19 cellular contexts compared by ENCODE assay signal in the genomic region with DNA sequence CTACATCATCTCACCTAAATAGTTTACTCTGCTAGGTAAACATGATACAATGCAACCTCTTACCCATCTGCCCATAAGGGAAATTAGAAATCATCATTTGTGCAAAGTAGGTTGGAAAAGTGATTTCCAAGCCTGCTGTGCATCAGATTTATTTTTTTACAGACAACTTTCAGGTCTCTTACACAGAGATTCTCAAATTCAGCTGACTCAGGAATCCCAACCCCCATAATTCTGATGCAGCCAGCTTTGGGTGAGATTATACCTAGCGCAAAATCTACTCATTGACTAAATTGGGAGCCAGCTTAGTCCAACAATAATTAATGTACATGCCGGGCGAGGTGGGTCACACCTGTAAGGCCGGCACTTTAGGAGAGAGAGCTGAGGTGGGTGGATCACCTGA. TPM values are rescaled to one million over a fixed set of nuclear protein-coding genes. Genes with fewer than 3 reads are reported as not detected.
DNase-seq lines count a peak whose midpoint lies in the region; ATAC-seq and TF ChIP-seq lines count a peak whose summit lies in the region.
"Had no signal": no experiment of that assay in that cellular context is flagged by ENCODE, and none has a peak within 500 bp of the region (broad histone marks: within the 10 kb centered on the region; RNA-seq: fewer than 3 reads in every experiment).

No MANE protein-coding gene starts in this region.

- H3K9me3 Mint-ChIP-seq in activated T-cell treated with anti-CD3 and anti-CD28 coated beads, Interleukin-2, amount 50 U/mL, for 24 hours = no peaks in the 10 kb centered on the region
- no peaks in the 10 kb centered on the region for H3K9me3 Mint-ChIP-seq in activated CD4-positive, alpha-beta memory T cell treated with anti-CD3 and anti-CD28 coated beads, Interleukin-2, amount 10 ng/mL, durations not matched to agents 7 days and 5 days

- peaks cover 49% of the 10 kb centered on the region for H3K4me1 Mint-ChIP-seq in activated T-cell treated with anti-CD3 and anti-CD28 coated beads, Interleukin-2, amount 50 U/mL, for 24 hours (ENCODE audit: low read depth)
- peaks cover 65% of the 10 kb centered on the region for H3K4me1 Mint-ChIP-seq in activated CD4-positive, alpha-beta memory T cell treated with anti-CD3 and anti-CD28 coated beads, Interleukin-2, amount 10 ng/mL, durations not matched to agents 7 days and 5 days

- H3K27ac Mint-ChIP-seq in activated T-cell treated with anti-CD3 and anti-CD28 coated beads, Interleukin-2, amount 50 U/mL, for 24 hours = peak overlapping the region; percentile 71
- H3K27ac Mint-ChIP-seq in activated CD4-positive, alpha-beta memory T cell treated with anti-CD3 and anti-CD28 coated beads, Interleukin-2, amount 10 ng/mL, durations not matched to agents 7 days and 5 days = peak overlapping the region; percentile 54
- H3K27ac Mint-ChIP-seq: activated CD4-positive, alpha-beta T cell treated with anti-CD3 and anti-CD28 coated beads for 36 hours had no signal

- CTCF ChIA-PET in activated CD4-positive, alpha-beta memory T cell treated with anti-CD3 and anti-CD28 coated beads, Interleukin-2, amount 10 ng/mL, durations not matched to agents 7 days and 5 days (lab: Charles Lee) = interaction anchor here (1.1 kb wide), 1 partner anchor 68 kb away, joined by 3 read pairs; no protein-coding TSS in a partner anchor

- H3K36me3 Mint-ChIP-seq in activated T-cell treated with anti-CD3 and anti-CD28 coated beads, Interleukin-2, amount 50 U/mL, for 24 hours (ENCODE audit: low read depth) = peaks cover 35% of the 10 kb centered on the region
- H3K36me3 Mint-ChIP-seq in activated CD4-positive, alpha-beta memory T cell treated with anti-CD3 and anti-CD28 coated beads, Interleukin-2, amount 10 ng/mL, durations not matched to agents 7 days and 5 days (ENCODE audit: low read depth) = peaks cover 83% of the 10 kb centered on the region

- TF ChIP-seq CTCF in fibroblast of villous mesenchyme (IDR thresholded peaks at IDR 0.05; ENCODE audit: insufficient read depth, low read depth, low read length) = no peak

- no peak for ATAC-seq in sciatic nerve
- ATAC-seq: activated CD4-positive, alpha-beta T cell treated with anti-CD3 and anti-CD28 coated beads for 36 hours had no signal

- POLR2A ChIA-PET in activated CD4-positive, alpha-beta memory T cell treated with anti-CD3 and anti-CD28 coated beads, Interleukin-2, amount 10 ng/mL, durations not matched to agents 7 days and 5 days (lab: Charles Lee) = interaction anchor here (1.2 to 2.4 kb wide), 2 partner anchors 9 to 33 kb away, joined by 5 to 10 read pairs; no protein-coding TSS in a partner anchor

- DNase-seq in activated T-cell treated with anti-CD3 and anti-CD28 coated beads, Interleukin-2, amount 50 U/mL, for 24 hours = no peak
- no peak for DNase-seq in activated T-cell treated with anti-CD3 and anti-CD28 coated beads, Interleukin-2, amount 50 U/mL, for 1 hour
- DNase-seq in activated CD4-positive, alpha-beta memory T cell treated with anti-CD3 and anti-CD28 coated beads, Interleukin-2, amount 10 ng/mL, durations not matched to agents 7 days and 5 days = no peak
- DNase-seq in fibroblast of villous mesenchyme (ENCODE audit: low read depth) = peak; percentile 13
- peak; percentile 13 for DNase-seq in sciatic nerve (ENCODE audit: low spot score)
- no peak for DNase-seq in erythroblast (lab: John Stamatoyannopoulos, UW)
- no peak for DNase-seq in cerebellar nuclear complex (lab: John Stamatoyannopoulos, UW)
- no peak for DNase-seq in NCI-H524 (lab: John Stamatoyannopoulos, UW)
- DNase-seq: activated CD4-positive, alpha-beta T cell treated with anti-CD3 and anti-CD28 coated beads for 36 hours; adrenal gland; dermis blood vessel endothelial cell; DMS153; GF-D8; MG63; NCI-H1694 treated with DMSO at 0.1 percent for 48 hours; NCI-H82; substantia nigra had no signal

- H3K27me3 Mint-ChIP-seq in activated T-cell treated with anti-CD3 and anti-CD28 coated beads, Interleukin-2, amount 50 U/mL, for 24 hours = no peaks in the 10 kb centered on the region
- no peaks in the 10 kb centered on the region for H3K27me3 Mint-ChIP-seq in activated CD4-positive, alpha-beta memory T cell treated with anti-CD3 and anti-CD28 coated beads, Interleukin-2, amount 10 ng/mL, durations not matched to agents 7 days and 5 days
- H3K27me3 Mint-ChIP-seq: activated CD4-positive, alpha-beta T cell treated with anti-CD3 and anti-CD28 coated beads for 36 hours had no signal

- no peak for TF ChIP-seq POLR2A in erythroblast (IDR thresholded peaks at IDR 0.05; ENCODE audit: low read length)

- H3K4me3 Mint-ChIP-seq in activated T-cell treated with anti-CD3 and anti-CD28 coated beads, Interleukin-2, amount 50 U/mL, for 24 hours = no peak overlapping the region
- H3K4me3 Mint-ChIP-seq in activated CD4-positive, alpha-beta memory T cell treated with anti-CD3 and anti-CD28 coated beads, Interleukin-2, amount 10 ng/mL, durations not matched to agents 7 days and 5 days = no peak overlapping the region
- H3K4me3 Mint-ChIP-seq: activated CD4-positive, alpha-beta T cell treated with anti-CD3 and anti-CD28 coated beads for 36 hours had no signal

- intact Hi-C loops in sciatic nerve (cut with DNase I) = no loop called here

- no peak overlapping the region for H3K4me3 ChIP-seq in fibroblast of villous mesenchyme (ENCODE audit: low read depth, low read length)
- H3K4me3 ChIP-seq: adrenal gland, MG63, vagina had no signal

RNA-seq across cellular contexts. Expression of gene SLC2A3, which starts 8.5 kb away (rescaled TPM):
- total RNA-seq in activated CD4-positive, alpha-beta memory T cell treated with anti-CD3 and anti-CD28 coated beads, Interleukin-2, amount 10 ng/mL, durations not matched to agents 7 days and 5 days = 100 to 1,000 TPM; 659 to 664 TPM
- 65.4 and 91.5 TPM in 2 replicates for total RNA-seq in fibroblast of villous mesenchyme
- 431 TPM for total RNA-seq in sciatic nerve

RNA-seq across cellular contexts. Expression of gene SLC2A14, which starts 54.8 kb away (rescaled TPM):
- 10 to 100 TPM; 15.8 to 18.6 TPM for total RNA-seq in activated CD4-positive, alpha-beta memory T cell treated with anti-CD3 and anti-CD28 coated beads, Interleukin-2, amount 10 ng/mL, durations not matched to agents 7 days and 5 days
- total RNA-seq in fibroblast of villous mesenchyme (under 0.01 and 0.32 TPM in 2 replicates), sciatic nerve (7.5 TPM)
- total RNA-seq: bronchial epithelial cell, dermis blood vessel endothelial cell, vagina had no signal

Comparison
In these comparisons a context has a peak if more than half of its experiments do, and no peak if none do; other contexts are left out.
1. DNase-seq: peak in fibroblast of villous mesenchyme (single experiment) and sciatic nerve (single experiment); none in activated T-cell treated with anti-CD3 and anti-CD28 coated beads, Interleukin-2, amount 50 U/mL, for 24 hours (single experiment), activated T-cell treated with anti-CD3 and anti-CD28 coated beads, Interleukin-2, amount 50 U/mL, for 1 hour (single experiment), activated CD4-positive, alpha-beta memory T cell treated with anti-CD3 and anti-CD28 coated beads, Interleukin-2, amount 10 ng/mL, durations not matched to agents 7 days and 5 days (single experiment), erythroblast (0 of 2), cerebellar nuclear complex (0 of 2) and NCI-H524 (0 of 2).